In the genomic region with DNA sequence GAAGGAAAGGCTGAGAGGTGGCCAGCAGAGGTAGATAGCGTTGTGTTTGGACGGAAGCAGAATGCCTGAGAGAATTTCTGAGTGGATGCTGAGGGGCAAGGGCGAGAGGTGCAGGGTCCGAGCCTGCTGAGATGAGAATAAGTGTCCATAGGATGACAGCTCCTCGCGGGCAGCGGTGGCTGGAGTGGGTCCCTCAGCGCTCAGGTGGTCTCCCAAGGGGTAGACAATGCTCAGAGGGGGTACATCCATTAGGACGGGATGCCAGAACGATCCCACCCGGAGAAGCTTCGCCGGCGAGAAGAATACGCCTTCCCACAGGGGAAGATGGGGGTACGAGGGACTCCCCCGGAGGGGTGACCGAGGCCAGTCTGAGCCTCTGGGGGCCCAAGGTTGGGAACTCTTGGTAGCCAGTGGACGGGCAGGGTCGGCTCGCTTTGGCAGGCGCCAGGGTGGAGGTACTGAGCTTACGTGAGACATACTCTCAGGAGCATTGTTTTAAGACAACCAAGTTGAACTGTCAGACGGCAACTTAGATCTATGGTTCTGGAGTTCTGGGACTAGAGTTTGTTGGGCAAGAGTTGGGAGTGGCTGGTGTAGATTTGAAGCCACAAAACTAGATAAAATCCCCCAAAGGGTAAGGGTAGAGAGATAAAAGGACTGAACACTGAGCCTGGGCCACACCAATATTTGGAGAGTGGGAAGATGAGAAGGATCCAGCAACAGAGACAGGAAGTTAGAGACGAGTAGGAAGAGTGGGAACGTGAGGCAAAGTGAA, we compare ENCODE assay signal across 1 cellular context.
TF ChIP-seq lines count a peak whose summit lies in the region.

No MANE protein-coding gene starts in this region.

TF ChIP-seq in K562, 482 proteins besides CTCF, POLR2A, EP300 and RAD21 (continued from another document and continues in another):
- TF ChIP-seq, protein P1, sequence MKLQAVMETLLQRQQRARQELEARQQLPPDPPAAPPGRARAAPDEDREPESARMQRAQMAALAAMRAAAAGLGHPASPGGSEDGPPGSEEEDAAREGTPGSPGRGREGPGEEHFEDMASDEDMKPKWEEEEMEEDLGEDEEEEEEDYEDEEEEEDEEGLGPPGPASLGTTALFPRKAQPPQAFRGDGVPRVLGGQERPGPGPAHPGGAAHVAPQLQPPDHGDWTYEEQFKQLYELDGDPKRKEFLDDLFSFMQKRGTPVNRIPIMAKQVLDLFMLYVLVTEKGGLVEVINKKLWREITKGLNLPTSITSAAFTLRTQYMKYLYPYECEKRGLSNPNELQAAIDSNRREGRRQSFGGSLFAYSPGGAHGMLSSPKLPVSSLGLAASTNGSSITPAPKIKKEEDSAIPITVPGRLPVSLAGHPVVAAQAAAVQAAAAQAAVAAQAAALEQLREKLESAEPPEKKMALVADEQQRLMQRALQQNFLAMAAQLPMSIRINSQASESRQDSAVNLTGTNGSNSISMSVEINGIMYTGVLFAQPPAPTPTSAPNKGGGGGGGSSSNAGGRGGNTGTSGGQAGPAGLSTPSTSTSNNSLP (IDR thresholded peaks at IDR 0.05; ENCODE audit: borderline replicate concordance, low read depth, low read length), result no peak
- TF ChIP-seq CBFA2T2 (conservative IDR thresholded peaks at IDR 0.05) (peak; percentile 55), TEAD4 (IDR thresholded peaks at IDR 0.05; ENCODE audit: low read length) (peak; percentile 73; the same call in 1 of the 2 replicates), TEAD4 (CRISPR knock-in tag; IDR thresholded peaks at IDR 0.05; ENCODE audit: borderline replicate concordance) (no peak), SAFB (IDR thresholded peaks at IDR 0.05; ENCODE audit: borderline replicate concordance, low read depth, low read length) (no peak), SMARCE1 (IDR thresholded peaks at IDR 0.05) (peak; percentile 31; the same call in 1 of the 2 replicates), CEBPG (CRISPR knock-in tag; IDR thresholded peaks at IDR 0.05) (no peak), CEBPG (tag; conservative IDR thresholded peaks at IDR 0.05 in 1 of 2, IDR thresholded peaks at IDR 0.05 in 1 of 2) (peak in 1 of 2 experiments; percentile 58; a peak in 2 of 4 replicates), MIER1 (IDR thresholded peaks at IDR 0.05; ENCODE audit: low read depth) (no peak), ZNF57 (CRISPR knock-in tag; IDR thresholded peaks at IDR 0.05) (no peak), KAT2B (IDR thresholded peaks at IDR 0.05; ENCODE audit: low read depth, low read length) (no peak), ZNF695 (CRISPR knock-in tag; IDR thresholded peaks at IDR 0.05) (no peak), POLR3A (IDR thresholded peaks at IDR 0.05; ENCODE audit: borderline replicate concordance, extremely low read depth, insufficient read depth, insufficient read length) (no peak), HDAC3 (IDR thresholded peaks at IDR 0.05; ENCODE audit: borderline replicate concordance, partially characterized antibody) (no peak), POU5F1 (IDR thresholded peaks at IDR 0.05; ENCODE audit: borderline replicate concordance, low read depth, low read length, partially characterized antibody) (no peak), U2AF1 (optimal IDR thresholded peaks at IDR 0.05; ENCODE audit: low read depth, low read length) (no peak), RBM15 (IDR thresholded peaks at IDR 0.05; ENCODE audit: insufficient read depth, low read length) (no peak), ASH1L (IDR thresholded peaks at IDR 0.05; ENCODE audit: borderline replicate concordance, low read depth, partially characterized antibody) (no peak), ADNP (tag; IDR thresholded peaks at IDR 0.05) (no peak), ZNF785 (CRISPR knock-in tag; IDR thresholded peaks at IDR 0.05) (no peak), HDAC6 (IDR thresholded peaks at IDR 0.05; ENCODE audit: low read depth, low read length) (no peak), CBX5 (IDR thresholded peaks at IDR 0.05; ENCODE audit: borderline replicate concordance, low read depth) (no peak), SIX5 (IDR thresholded peaks at IDR 0.05; ENCODE audit: borderline replicate concordance in 1 of 2, insufficient read depth in 1 of 2, low read depth in 1 of 2, low read length in 2 of 2) (no peak), SOX6 (IDR thresholded peaks at IDR 0.05) (0 out of 2 replicates have a peak, but pooled peaks have one; percentile 57), ERF (CRISPR knock-in tag; IDR thresholded peaks at IDR 0.05) (no peak), ZNF644 (tag; IDR thresholded peaks at IDR 0.05; ENCODE audit: low read depth) (no peak), HDAC1 (IDR thresholded peaks at IDR 0.05) (peak in 1 of 2 experiments; percentile 32; a peak in 1 of 4 replicates), CEBPB (tag; IDR thresholded peaks at IDR 0.05) (peak; percentile 77), RCOR1 (IDR thresholded peaks at IDR 0.05; ENCODE audit: borderline replicate concordance in 1 of 2, low read depth in 2 of 2, low read length in 2 of 2) (0 out of 4 replicates have a peak, but pooled peaks of 1 of the 2 experiments have one; percentile 32), TCF3 (CRISPR knock-in tag; IDR thresholded peaks at IDR 0.05) (peak; percentile 63), BRCA1 (IDR thresholded peaks at IDR 0.05) (no peak), BRCA1 (CRISPR knock-in tag; IDR thresholded peaks at IDR 0.05) (no peak), ESRRA (IDR thresholded peaks at IDR 0.05; ENCODE audit: borderline replicate concordance, low read depth) (no peak), ZNF134 (CRISPR knock-in tag; conservative IDR thresholded peaks at IDR 0.05) (no peak), SLC30A9 (CRISPR knock-in tag; IDR thresholded peaks at IDR 0.05) (no peak), NR4A1 (CRISPR knock-in tag; IDR thresholded peaks at IDR 0.05) (no peak), NR4A1 (tag; IDR thresholded peaks at IDR 0.05) (no peak), DIDO1 (tag; IDR thresholded peaks at IDR 0.05; ENCODE audit: low read depth) (no peak)
- TF ChIP-seq, protein P2, sequence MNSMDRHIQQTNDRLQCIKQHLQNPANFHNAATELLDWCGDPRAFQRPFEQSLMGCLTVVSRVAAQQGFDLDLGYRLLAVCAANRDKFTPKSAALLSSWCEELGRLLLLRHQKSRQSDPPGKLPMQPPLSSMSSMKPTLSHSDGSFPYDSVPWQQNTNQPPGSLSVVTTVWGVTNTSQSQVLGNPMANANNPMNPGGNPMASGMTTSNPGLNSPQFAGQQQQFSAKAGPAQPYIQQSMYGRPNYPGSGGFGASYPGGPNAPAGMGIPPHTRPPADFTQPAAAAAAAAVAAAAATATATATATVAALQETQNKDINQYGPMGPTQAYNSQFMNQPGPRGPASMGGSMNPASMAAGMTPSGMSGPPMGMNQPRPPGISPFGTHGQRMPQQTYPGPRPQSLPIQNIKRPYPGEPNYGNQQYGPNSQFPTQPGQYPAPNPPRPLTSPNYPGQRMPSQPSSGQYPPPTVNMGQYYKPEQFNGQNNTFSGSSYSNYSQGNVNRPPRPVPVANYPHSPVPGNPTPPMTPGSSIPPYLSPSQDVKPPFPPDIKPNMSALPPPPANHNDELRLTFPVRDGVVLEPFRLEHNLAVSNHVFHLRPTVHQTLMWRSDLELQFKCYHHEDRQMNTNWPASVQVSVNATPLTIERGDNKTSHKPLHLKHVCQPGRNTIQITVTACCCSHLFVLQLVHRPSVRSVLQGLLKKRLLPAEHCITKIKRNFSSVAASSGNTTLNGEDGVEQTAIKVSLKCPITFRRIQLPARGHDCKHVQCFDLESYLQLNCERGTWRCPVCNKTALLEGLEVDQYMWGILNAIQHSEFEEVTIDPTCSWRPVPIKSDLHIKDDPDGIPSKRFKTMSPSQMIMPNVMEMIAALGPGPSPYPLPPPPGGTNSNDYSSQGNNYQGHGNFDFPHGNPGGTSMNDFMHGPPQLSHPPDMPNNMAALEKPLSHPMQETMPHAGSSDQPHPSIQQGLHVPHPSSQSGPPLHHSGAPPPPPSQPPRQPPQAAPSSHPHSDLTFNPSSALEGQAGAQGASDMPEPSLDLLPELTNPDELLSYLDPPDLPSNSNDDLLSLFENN (IDR thresholded peaks at IDR 0.05; ENCODE audit: low read depth in 2 of 2, low read length in 2 of 2), result no peak
- TF ChIP-seq, protein P3, sequence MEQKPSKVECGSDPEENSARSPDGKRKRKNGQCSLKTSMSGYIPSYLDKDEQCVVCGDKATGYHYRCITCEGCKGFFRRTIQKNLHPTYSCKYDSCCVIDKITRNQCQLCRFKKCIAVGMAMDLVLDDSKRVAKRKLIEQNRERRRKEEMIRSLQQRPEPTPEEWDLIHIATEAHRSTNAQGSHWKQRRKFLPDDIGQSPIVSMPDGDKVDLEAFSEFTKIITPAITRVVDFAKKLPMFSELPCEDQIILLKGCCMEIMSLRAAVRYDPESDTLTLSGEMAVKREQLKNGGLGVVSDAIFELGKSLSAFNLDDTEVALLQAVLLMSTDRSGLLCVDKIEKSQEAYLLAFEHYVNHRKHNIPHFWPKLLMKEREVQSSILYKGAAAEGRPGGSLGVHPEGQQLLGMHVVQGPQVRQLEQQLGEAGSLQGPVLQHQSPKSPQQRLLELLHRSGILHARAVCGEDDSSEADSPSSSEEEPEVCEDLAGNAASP (IDR thresholded peaks at IDR 0.05), result no peak
- TF ChIP-seq, protein P4, sequence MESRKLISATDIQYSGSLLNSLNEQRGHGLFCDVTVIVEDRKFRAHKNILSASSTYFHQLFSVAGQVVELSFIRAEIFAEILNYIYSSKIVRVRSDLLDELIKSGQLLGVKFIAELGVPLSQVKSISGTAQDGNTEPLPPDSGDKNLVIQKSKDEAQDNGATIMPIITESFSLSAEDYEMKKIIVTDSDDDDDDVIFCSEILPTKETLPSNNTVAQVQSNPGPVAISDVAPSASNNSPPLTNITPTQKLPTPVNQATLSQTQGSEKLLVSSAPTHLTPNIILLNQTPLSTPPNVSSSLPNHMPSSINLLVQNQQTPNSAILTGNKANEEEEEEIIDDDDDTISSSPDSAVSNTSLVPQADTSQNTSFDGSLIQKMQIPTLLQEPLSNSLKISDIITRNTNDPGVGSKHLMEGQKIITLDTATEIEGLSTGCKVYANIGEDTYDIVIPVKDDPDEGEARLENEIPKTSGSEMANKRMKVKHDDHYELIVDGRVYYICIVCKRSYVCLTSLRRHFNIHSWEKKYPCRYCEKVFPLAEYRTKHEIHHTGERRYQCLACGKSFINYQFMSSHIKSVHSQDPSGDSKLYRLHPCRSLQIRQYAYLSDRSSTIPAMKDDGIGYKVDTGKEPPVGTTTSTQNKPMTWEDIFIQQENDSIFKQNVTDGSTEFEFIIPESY (CRISPR knock-in tag; IDR thresholded peaks at IDR 0.05), result no peak
- TF ChIP-seq, protein P5, sequence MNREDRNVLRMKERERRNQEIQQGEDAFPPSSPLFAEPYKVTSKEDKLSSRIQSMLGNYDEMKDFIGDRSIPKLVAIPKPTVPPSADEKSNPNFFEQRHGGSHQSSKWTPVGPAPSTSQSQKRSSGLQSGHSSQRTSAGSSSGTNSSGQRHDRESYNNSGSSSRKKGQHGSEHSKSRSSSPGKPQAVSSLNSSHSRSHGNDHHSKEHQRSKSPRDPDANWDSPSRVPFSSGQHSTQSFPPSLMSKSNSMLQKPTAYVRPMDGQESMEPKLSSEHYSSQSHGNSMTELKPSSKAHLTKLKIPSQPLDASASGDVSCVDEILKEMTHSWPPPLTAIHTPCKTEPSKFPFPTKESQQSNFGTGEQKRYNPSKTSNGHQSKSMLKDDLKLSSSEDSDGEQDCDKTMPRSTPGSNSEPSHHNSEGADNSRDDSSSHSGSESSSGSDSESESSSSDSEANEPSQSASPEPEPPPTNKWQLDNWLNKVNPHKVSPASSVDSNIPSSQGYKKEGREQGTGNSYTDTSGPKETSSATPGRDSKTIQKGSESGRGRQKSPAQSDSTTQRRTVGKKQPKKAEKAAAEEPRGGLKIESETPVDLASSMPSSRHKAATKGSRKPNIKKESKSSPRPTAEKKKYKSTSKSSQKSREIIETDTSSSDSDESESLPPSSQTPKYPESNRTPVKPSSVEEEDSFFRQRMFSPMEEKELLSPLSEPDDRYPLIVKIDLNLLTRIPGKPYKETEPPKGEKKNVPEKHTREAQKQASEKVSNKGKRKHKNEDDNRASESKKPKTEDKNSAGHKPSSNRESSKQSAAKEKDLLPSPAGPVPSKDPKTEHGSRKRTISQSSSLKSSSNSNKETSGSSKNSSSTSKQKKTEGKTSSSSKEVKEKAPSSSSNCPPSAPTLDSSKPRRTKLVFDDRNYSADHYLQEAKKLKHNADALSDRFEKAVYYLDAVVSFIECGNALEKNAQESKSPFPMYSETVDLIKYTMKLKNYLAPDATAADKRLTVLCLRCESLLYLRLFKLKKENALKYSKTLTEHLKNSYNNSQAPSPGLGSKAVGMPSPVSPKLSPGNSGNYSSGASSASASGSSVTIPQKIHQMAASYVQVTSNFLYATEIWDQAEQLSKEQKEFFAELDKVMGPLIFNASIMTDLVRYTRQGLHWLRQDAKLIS (CRISPR knock-in tag; IDR thresholded peaks at IDR 0.05), result no peak
- TF ChIP-seq, protein P6, sequence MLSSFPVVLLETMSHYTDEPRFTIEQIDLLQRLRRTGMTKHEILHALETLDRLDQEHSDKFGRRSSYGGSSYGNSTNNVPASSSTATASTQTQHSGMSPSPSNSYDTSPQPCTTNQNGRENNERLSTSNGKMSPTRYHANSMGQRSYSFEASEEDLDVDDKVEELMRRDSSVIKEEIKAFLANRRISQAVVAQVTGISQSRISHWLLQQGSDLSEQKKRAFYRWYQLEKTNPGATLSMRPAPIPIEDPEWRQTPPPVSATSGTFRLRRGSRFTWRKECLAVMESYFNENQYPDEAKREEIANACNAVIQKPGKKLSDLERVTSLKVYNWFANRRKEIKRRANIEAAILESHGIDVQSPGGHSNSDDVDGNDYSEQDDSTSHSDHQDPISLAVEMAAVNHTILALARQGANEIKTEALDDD (IDR thresholded peaks at IDR 0.05), result peak; percentile 43; the same call in 1 of the 2 replicates
- TF ChIP-seq, protein P7, sequence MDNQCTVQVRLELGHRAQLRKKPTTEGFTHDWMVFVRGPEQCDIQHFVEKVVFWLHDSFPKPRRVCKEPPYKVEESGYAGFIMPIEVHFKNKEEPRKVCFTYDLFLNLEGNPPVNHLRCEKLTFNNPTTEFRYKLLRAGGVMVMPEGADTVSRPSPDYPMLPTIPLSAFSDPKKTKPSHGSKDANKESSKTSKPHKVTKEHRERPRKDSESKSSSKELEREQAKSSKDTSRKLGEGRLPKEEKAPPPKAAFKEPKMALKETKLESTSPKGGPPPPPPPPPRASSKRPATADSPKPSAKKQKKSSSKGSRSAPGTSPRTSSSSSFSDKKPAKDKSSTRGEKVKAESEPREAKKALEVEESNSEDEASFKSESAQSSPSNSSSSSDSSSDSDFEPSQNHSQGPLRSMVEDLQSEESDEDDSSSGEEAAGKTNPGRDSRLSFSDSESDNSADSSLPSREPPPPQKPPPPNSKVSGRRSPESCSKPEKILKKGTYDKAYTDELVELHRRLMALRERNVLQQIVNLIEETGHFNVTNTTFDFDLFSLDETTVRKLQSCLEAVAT (IDR thresholded peaks at IDR 0.05), result no peak
- TF ChIP-seq, protein P8, sequence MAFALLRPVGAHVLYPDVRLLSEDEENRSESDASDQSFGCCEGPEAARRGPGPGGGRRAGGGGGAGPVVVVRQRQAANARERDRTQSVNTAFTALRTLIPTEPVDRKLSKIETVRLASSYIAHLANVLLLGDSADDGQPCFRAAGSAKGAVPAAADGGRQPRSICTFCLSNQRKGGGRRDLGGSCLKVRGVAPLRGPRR (CRISPR knock-in tag; IDR thresholded peaks at IDR 0.05), result no peak
